Comparison of ENCODE assay signal across 15 cellular contexts in the genomic region with DNA sequence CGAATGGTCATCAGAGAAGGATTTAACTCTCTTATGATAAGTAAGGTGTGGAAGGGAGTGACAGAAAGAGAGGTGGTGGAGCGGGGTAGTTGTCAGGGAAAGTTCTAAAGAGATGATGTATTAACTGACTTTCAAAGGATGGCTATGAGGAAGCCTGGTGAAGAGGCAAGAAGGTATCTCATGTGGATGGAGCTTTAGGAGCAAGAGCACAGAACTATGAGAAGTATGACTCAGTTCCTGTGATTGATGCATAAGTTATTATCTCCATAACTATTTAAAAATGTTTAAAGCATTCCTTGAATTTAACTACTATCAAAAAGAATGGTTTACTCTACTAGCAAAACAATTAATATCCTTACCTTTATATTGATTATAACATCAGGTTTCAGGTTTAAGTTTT.
"Had no signal": no experiment of that assay in that cellular context is flagged by ENCODE, and none has a peak within 500 bp of the region (broad histone marks: within the 10 kb centered on the region; RNA-seq: fewer than 3 reads in every experiment).

No MANE protein-coding gene starts in this region.

- H3K4me1 ChIP-seq: tibial artery had no signal

- DNase-seq: activated CD4-positive, alpha-beta T cell treated with anti-CD3 and anti-CD28 coated beads, Interleukin-2, amount 10 ng/mL, durations not matched to agents 24 days and 14 days; activated CD4-positive, CD25-positive, alpha-beta regulatory T cell; activated CD8-positive, alpha-beta memory T cell treated with anti-CD3 and anti-CD28 coated beads, Interleukin-2, amount 50 U/mL, for 48 hours; activated CD8-positive, alpha-beta T cell treated with anti-CD3 and anti-CD28 coated beads, Interleukin-2, amount 10 ng/mL, durations not matched to agents 7 days and 5 days; activated gamma-delta T cell; activated T-cell treated with anti-CD3 and anti-CD28 coated beads, Interleukin-2, amount 50 U/mL, for 72 hours; amygdala; effector memory CD8-positive, alpha-beta T cell; hippocampal formation; kidney glomerular epithelial cell; posterior cingulate gyrus; stimulated activated CD4-positive, alpha-beta T cell treated with anti-CD3 and anti-CD28 coated beads, Interleukin-2, amount 100 ng/mL, for 48 hours; stimulated activated naive B cell treated with anti-CD40 and anti-IgM and Interleukin-4, amounts not matched to agents 10 μg/mL and 1 μg/mL and 100 μg/mL, for 72 hours; tibial artery had no signal

- H3K4me3 ChIP-seq: tibial artery had no signal

- H3K27ac ChIP-seq: tibial artery had no signal

- H3K9me3 ChIP-seq: tibial artery had no signal

- ATAC-seq: activated CD8-positive, alpha-beta T cell treated with anti-CD3 and anti-CD28 coated beads, Interleukin-2, amount 10 ng/mL, durations not matched to agents 7 days and 5 days; activated T-cell treated with anti-CD3 and anti-CD28 coated beads, Interleukin-2, amount 50 U/mL, for 72 hours; effector memory CD8-positive, alpha-beta T cell; natural killer cell treated with Interleukin-12 subunit alpha and Interleukin-12 subunit beta and Interleukin-15 and Interleukin-18, amount 100 ng/mL, for 72 hours; stimulated activated naive B cell treated with anti-CD40 and anti-IgM and Interleukin-4, amounts not matched to agents 10 μg/mL and 1 μg/mL and 100 μg/mL, for 72 hours had no signal

- H3K27me3 ChIP-seq: tibial artery had no signal
